Comparison of ENCODE assay signal across 18 cellular contexts in genomic region chr7:97078023-97078988, GRCh38. TPM values are rescaled to one million over a fixed set of nuclear protein-coding genes. Genes with fewer than 3 reads are reported as not detected.
A peak's percentile ranks its signal among the peaks of the same experiment; 100 is the strongest.
DNase-seq lines count a peak whose midpoint lies in the region; ATAC-seq and TF ChIP-seq lines count a peak whose summit lies in the region.
"Had no signal": no experiment of that assay in that cellular context is flagged by ENCODE, and none has a peak within 500 bp of the region (broad histone marks: within the 10 kb centered on the region; RNA-seq: fewer than 3 reads in every experiment).

No MANE protein-coding gene starts in this region.

- no peaks in the 10 kb centered on the region for H4K20me1 ChIP-seq in DND-41 (ENCODE audit: insufficient read depth, low read length)

- H3K9ac ChIP-seq in DND-41 (ENCODE audit: low read depth, low read length), result no peak overlapping the region

- no peaks in the 10 kb centered on the region for H3K36me3 ChIP-seq in DND-41 (ENCODE audit: insufficient read depth, low read length)
- H3K36me3 ChIP-seq: adrenal gland, spleen, transverse colon, WERI-Rb-1 had no signal

- no peak overlapping the region for H3K27ac Mint-ChIP-seq in naive thymus-derived CD8-positive, alpha-beta T cell
- no peak overlapping the region for H3K27ac Mint-ChIP-seq in Calu3 (ENCODE audit: unreplicated experiment)

- BruUV-seq in Calu3 (replicated peaks; lab: Mats Ljungman, UMichigan), result no TSS peak

- no peak overlapping the region for H3K4me3 ChIP-seq in DND-41 (ENCODE audit: low read depth in 1 of 2, low read length in 2 of 2)
- H3K4me3 ChIP-seq: adrenal gland, spleen, transverse colon had no signal

- peaks cover 0 to 2% (median 0%) of the 10 kb centered on the region in 9 donors for H3K9me3 Mint-ChIP-seq in naive thymus-derived CD8-positive, alpha-beta T cell
- no peaks in the 10 kb centered on the region for H3K9me3 Mint-ChIP-seq in Calu3 (ENCODE audit: low read depth, unreplicated experiment)

- H3K27me3 Mint-ChIP-seq in naive thymus-derived CD8-positive, alpha-beta T cell, result peaks cover 20 to 71% (median 40%) of the 10 kb centered on the region in 5 donors
- peaks cover 20% of the 10 kb centered on the region for H3K27me3 Mint-ChIP-seq in Calu3 (ENCODE audit: unreplicated experiment)

- TF ChIP-seq POLR2A in erythroblast (IDR thresholded peaks at IDR 0.05; ENCODE audit: low read length), result no peak

- TF ChIP-seq CTCF in DND-41 (IDR thresholded peaks at IDR 0.05; ENCODE audit: borderline replicate concordance, extremely low read depth, low read length, poor library complexity, severe bottlenecking) (no peak), Calu3 (IDR thresholded peaks at IDR 0.05; ENCODE audit: unreplicated experiment) (no peak)

- H3K4me3 Mint-ChIP-seq in naive thymus-derived CD8-positive, alpha-beta T cell, result no peak overlapping the region
- no peak overlapping the region for H3K4me3 Mint-ChIP-seq in Calu3 (ENCODE audit: low read depth, unreplicated experiment)

- ATAC-seq in DND-41 (ENCODE audit: insufficient read depth, low read depth) (no peak), GM19351 (IDR thresholded peaks at IDR 0.05; ENCODE audit: unreplicated experiment) (peak; percentile 80), HG02870 (IDR thresholded peaks at IDR 0.05; ENCODE audit: unreplicated experiment) (peak; percentile 56)
- ATAC-seq in naive thymus-derived CD8-positive, alpha-beta T cell, result no peak
- ATAC-seq: SK-N-SH treated with all-trans-retinoic acid at 6 μM for 48 hours had no signal

- CTCF ChIA-PET in Calu3 (lab: Charles Lee), result no interaction called here

- H2AFZ ChIP-seq in DND-41 (ENCODE audit: low read depth, low read length), result peak overlapping the region; percentile 27; the same call in 1 of the 2 replicates

- no peak for DNase-seq in DND-41
- DNase-seq in MV-4-11 (lab: John Stamatoyannopoulos, UW), result peak; percentile 21
- DNase-seq in erythroblast (lab: John Stamatoyannopoulos, UW), result no peak
- no peak for DNase-seq in activated effector memory CD4-positive, alpha-beta T cell treated with anti-CD3 and anti-CD28 coated beads, Interleukin-2, amount 50 U/mL, for 16 hours
- DNase-seq in naive thymus-derived CD8-positive, alpha-beta T cell, result no peak
- no peak for DNase-seq in Calu3
- DNase-seq: ACHN, adrenal gland, cortex of kidney, mammary epithelial cell, NCI-H2029, occipital lobe, spleen, transverse colon, WERI-Rb-1 had no signal

- no peak overlapping the region for H3K4me2 ChIP-seq in DND-41 (ENCODE audit: insufficient read depth, low read length)

- no peaks in the 10 kb centered on the region for H3K79me2 ChIP-seq in DND-41 (ENCODE audit: insufficient read depth, low read length)

- intact Hi-C loops in Calu3 (cut with micrococcal nuclease; ENCODE audit: unreplicated experiment), result no loop called here

- H3K4me1 ChIP-seq in DND-41 (ENCODE audit: insufficient read depth, low read length), result no peaks in the 10 kb centered on the region
- H3K4me1 ChIP-seq: adrenal gland, spleen, transverse colon had no signal

- POLR2A ChIA-PET in naive thymus-derived CD8-positive, alpha-beta T cell (lab: Charles Lee), result no interaction called here

- H3K36me3 Mint-ChIP-seq in naive thymus-derived CD8-positive, alpha-beta T cell, result peaks cover 0 to under 1% (median 0%) of the 10 kb centered on the region in 3 donors
- H3K36me3 Mint-ChIP-seq in Calu3 (ENCODE audit: insufficient read depth, unreplicated experiment), result no peaks in the 10 kb centered on the region

- H3K27ac ChIP-seq in DND-41 (ENCODE audit: low read length), result no peak overlapping the region
- H3K27ac ChIP-seq: adrenal gland, spleen, transverse colon, WERI-Rb-1 had no signal

- peaks cover 0 to 3% (median 0%) of the 10 kb centered on the region in 4 donors for H3K4me1 Mint-ChIP-seq in naive thymus-derived CD8-positive, alpha-beta T cell
- H3K4me1 Mint-ChIP-seq in Calu3 (ENCODE audit: low read depth, unreplicated experiment), result no peaks in the 10 kb centered on the region

- H3K9me3 ChIP-seq in DND-41 (ENCODE audit: insufficient read depth, low read length, severe bottlenecking), result no peaks in the 10 kb centered on the region
- H3K9me3 ChIP-seq: adrenal gland, transverse colon had no signal

- no peaks in the 10 kb centered on the region for H3K27me3 ChIP-seq in DND-41 (ENCODE audit: insufficient read depth, low read length, poor library complexity)
- H3K27me3 ChIP-seq: spleen had no signal

RNA-seq across cellular contexts. Expression of gene SDHAF3, which starts 39.2 kb away (rescaled TPM):
- 10 to 100 TPM; 18.3 to 20.2 TPM for total RNA-seq in naive thymus-derived CD8-positive, alpha-beta T cell
- 10 to 100 TPM; 51.6 to 70.9 (median 59.4) TPM for polyA plus RNA-seq in naive thymus-derived CD8-positive, alpha-beta T cell
- 9.2 and 11.9 TPM in 2 replicates for total RNA-seq in Calu3 (2022)

RNA-seq across cellular contexts. Expression of gene DLX5, which starts 53.7 kb away (rescaled TPM):
- total RNA-seq in naive thymus-derived CD8-positive, alpha-beta T cell, result not detected
- not detected for polyA plus RNA-seq in naive thymus-derived CD8-positive, alpha-beta T cell
- total RNA-seq in Calu3 (2022), result not detected in 2 replicates
- total RNA-seq: transverse colon had no signal

Comparison
In these comparisons a context has a peak if more than half of its experiments do, and no peak if none do; other contexts are left out.
1. ATAC-seq: peak in GM19351 (single experiment) and HG02870 (single experiment); none in DND-41 (single experiment) and naive thymus-derived CD8-positive, alpha-beta T cell (0 of 2).